In genomic region chr18:9103488-9103887, GRCh38 we compare ENCODE assay signal across 8 cellular contexts. TPM values are rescaled to one million over a fixed set of nuclear protein-coding genes. Genes with fewer than 3 reads are reported as not detected.
DNase-seq lines count a peak whose midpoint lies in the region; ATAC-seq, FAIRE-seq and TF ChIP-seq lines count a peak whose summit lies in the region.

No MANE protein-coding gene starts in this region.

- peak overlapping the region; percentile 91 for H3K4me2 ChIP-seq in PC-3 (ENCODE audit: low read length)
- peak overlapping the region; percentile 81 to 83 for H3K4me2 ChIP-seq in H1 (ENCODE audit: insufficient read depth in 1 of 2, low read depth in 2 of 2, low read length in 2 of 2)

- H3K79me2 ChIP-seq in PC-3 (ENCODE audit: low read length) (peaks cover 60% of the 10 kb centered on the region), H1 (ENCODE audit: control insufficient read depth in 1 of 2, insufficient read depth in 2 of 2, low read length in 2 of 2) (peaks cover 33 to 57% of the 10 kb centered on the region in 2 experiments)

- H3K23ac ChIP-seq in H1 (ENCODE audit: insufficient read length) = no peak overlapping the region

- no peak overlapping the region for H2BK120ac ChIP-seq in H1 (replicated peaks; ENCODE audit: low read depth, low read length)

- no peaks in the 10 kb centered on the region for H3K9me2 ChIP-seq in PC-3 (replicated peaks; ENCODE audit: low read length)

- ATAC-seq in PC-3 = peak; percentile 9; the same call in 1 of the 2 replicates

- H4K8ac ChIP-seq in H1 (ENCODE audit: extremely low read depth, insufficient read depth, low read length) = no peak overlapping the region

- peaks cover 45% of the 10 kb centered on the region for H4K20me1 ChIP-seq in PC-3 (ENCODE audit: low read length)
- H4K20me1 ChIP-seq in H1 (replicated peaks in 1 of 2; ENCODE audit: control insufficient read depth in 1 of 2, insufficient read depth in 2 of 2, low read length in 2 of 2) = peaks cover 3% of the 10 kb centered on the region in 2 experiments

- no peak overlapping the region for H2AK5ac ChIP-seq in H1 (ENCODE audit: low read depth, low read length)

- peak overlapping the region; percentile 97 for H3K27ac Mint-ChIP-seq in nephron progenitor cell

- H3K4me1 ChIP-seq in PC-3 (ENCODE audit: insufficient read depth, low read length) (peaks cover 61% of the 10 kb centered on the region), H1 (replicated peaks in 1 of 4; ENCODE audit: control insufficient read depth in 3 of 4, insufficient read depth in 4 of 4, low read length in 3 of 4) (peaks cover 0 to 21% (median 6%) of the 10 kb centered on the region in 4 experiments; a peak in 3 of 7 replicates)

- POLR2A ChIA-PET in PC-3 (lab: Charles Lee; ENCODE audit: unreplicated experiment) = interaction anchor here (0.7 to 1.2 kb wide), 2 partner anchors 14 to 34 kb away, joined by 5 to 18 read pairs; no protein-coding TSS in a partner anchor
- POLR2A ChIA-PET in H1 (lab: Charles Lee; ENCODE audit: partially characterized antibody) = interaction anchor here (0.9 to 5.7 kb wide), 9 partner anchors 13 to 462 kb away, joined by 3 to 61 read pairs (median 4); partner anchors contain the start of gene ANKRD12

- TF ChIP-seq POLR2A in H1 (IDR thresholded peaks at IDR 0.05; ENCODE audit: control extremely low read depth in 1 of 2, low read depth in 2 of 2, low read length in 2 of 2) = no peak

- H3K36me3 ChIP-seq in PC-3 (ENCODE audit: low read depth, low read length) = peaks cover 10% of the 10 kb centered on the region; the same call in 1 of the 2 replicates
- H3K36me3 ChIP-seq in H1 (ENCODE audit: control insufficient read depth in 2 of 4, insufficient read depth in 4 of 4, low read length in 3 of 4) = peaks cover 0 to 5% (median 0%) of the 10 kb centered on the region in 4 experiments; a peak in 1 of 8 replicates

- peak; percentile 43 for DNase-seq in NCI-H510A treated with DMSO at 0.1 percent for 48 hours (lab: John Stamatoyannopoulos, UW)
- DNase-seq in NCI-H510A (lab: John Stamatoyannopoulos, UW) = no peak
- peak; percentile 50 for DNase-seq in PC-3
- no peak for DNase-seq in H1 (ENCODE audit: low read depth in 1 of 2, low spot score in 2 of 2)
- DNase-seq in nephron progenitor cell = no peak
- no peak for DNase-seq in stimulated activated CD4-positive, alpha-beta T cell treated with anti-CD3 and anti-CD28 coated beads, Interleukin-12 subunit alpha, Interleukin-12 subunit beta, amount 100 ng/mL, for 4 hours
- no peak for DNase-seq in cerebellar nuclear complex (lab: John Stamatoyannopoulos, UW)
- DNase-seq in dedifferentiated amniotic fluid mesenchymal stem cell (ENCODE audit: extremely low spot score) = no peak

- H2AFZ ChIP-seq in PC-3 (ENCODE audit: low read length) (no peak overlapping the region), H1 (ENCODE audit: low read length) (no peak overlapping the region)

- H3K14ac ChIP-seq in H1 (ENCODE audit: insufficient read length) = no peak overlapping the region

- H3K27me3 Mint-ChIP-seq in nephron progenitor cell (ENCODE audit: low read depth, poor library complexity) = peaks cover 10% of the 10 kb centered on the region

- no TSS peak for BruUV-seq in PC-3 (replicated peaks; lab: Mats Ljungman, UMichigan)

- peaks cover 68% of the 10 kb centered on the region for H3K4me1 Mint-ChIP-seq in nephron progenitor cell

- no peak overlapping the region for H2BK5ac ChIP-seq in H1 (ENCODE audit: low read depth, low read length)

- no peak overlapping the region for H4K91ac ChIP-seq in H1 (replicated peaks; ENCODE audit: insufficient read length, low read length)

- H3K27ac ChIP-seq in PC-3 (ENCODE audit: low read length) (peak overlapping the region; percentile 80), H1 (ENCODE audit: low read depth, low read length) (no peak overlapping the region; the same call in 1 of the 2 replicates)

- H3K27me3 ChIP-seq in PC-3 (ENCODE audit: low read length) (no peaks in the 10 kb centered on the region), H1 (replicated peaks in 1 of 4; ENCODE audit: control insufficient read depth in 3 of 4, extremely low read depth in 1 of 4, insufficient read depth in 3 of 4, low read length in 3 of 4) (peaks cover 0 to 2% (median 0%) of the 10 kb centered on the region in 4 experiments; a peak in 1 of 7 replicates)

- peak overlapping the region; percentile 92 for H3K4me3 Mint-ChIP-seq in nephron progenitor cell

- H3K4me3 ChIP-seq in PC-3 (ENCODE audit: low read length) = peak overlapping the region; percentile 73
- H3K4me3 ChIP-seq in H1 (ENCODE audit: extremely low read depth in 1 of 4, insufficient read depth in 2 of 4, low read depth in 3 of 4, low read length in 4 of 4) = peak overlapping the region; percentile 77 to 92 (median 86)

- CTCF ChIA-PET in PC-3 (lab: Charles Lee) = interaction anchor here (0.6 to 2.1 kb wide), 7 partner anchors 30 to 231 kb away, joined by 3 to 11 read pairs (median 4); partner anchors contain the start of gene TWSG1
- CTCF ChIA-PET in H1 (lab: Charles Lee; ENCODE audit: partially characterized antibody) = no interaction called here

- intact Hi-C loops in PC-3 (cut with micrococcal nuclease) = loop anchor here (1.0 kb wide), 2 partner anchors 30 to 411 kb away; no protein-coding TSS in a partner anchor

- H2BK15ac ChIP-seq in H1 (ENCODE audit: low read length) = no peak overlapping the region

- no peak overlapping the region for H3K18ac ChIP-seq in H1 (ENCODE audit: extremely low read depth, low read length)

- no peak overlapping the region for H2BK12ac ChIP-seq in H1 (ENCODE audit: low read depth, low read length)

- H3K9ac ChIP-seq in PC-3 (ENCODE audit: low read length) (peak overlapping the region; percentile 97), H1 (replicated peaks in 1 of 4; ENCODE audit: extremely low read depth in 1 of 4, low read depth in 3 of 4, low read length in 3 of 4) (peak overlapping the region; percentile 84 to 94 (median 91); a peak in 6 of 7 replicates)

- H3K23me2 ChIP-seq in H1 (ENCODE audit: low read depth, low read length) = peaks cover 9% of the 10 kb centered on the region

- H3K9me3 Mint-ChIP-seq in nephron progenitor cell = no peaks in the 10 kb centered on the region

- H3K56ac ChIP-seq in H1 (replicated peaks; ENCODE audit: insufficient read length, low read depth, low read length) = no peak overlapping the region

- TF ChIP-seq EP300 in H1 (IDR thresholded peaks at IDR 0.05; ENCODE audit: borderline replicate concordance in 1 of 2, low read depth in 2 of 2, low read length in 2 of 2) = no peak

- H3K36me3 Mint-ChIP-seq in nephron progenitor cell (ENCODE audit: low read depth) = peaks cover 7% of the 10 kb centered on the region

- no peak overlapping the region for H2BK20ac ChIP-seq in H1 (ENCODE audit: low read length)

- no peak overlapping the region for H3K4ac ChIP-seq in H1 (replicated peaks; ENCODE audit: insufficient read length, low read depth, low read length)

- FAIRE-seq in H1 (lab: Jason Lieb, UNC) = no peak

- no peaks in the 10 kb centered on the region for H3F3A ChIP-seq in PC-3 (ENCODE audit: low read length, unreplicated experiment)

- no peaks in the 10 kb centered on the region for H3K9me3 ChIP-seq in PC-3 (ENCODE audit: low read length)
- no peaks in the 10 kb centered on the region for H3K9me3 ChIP-seq in H1 (ENCODE audit: insufficient read depth in 2 of 2, low read depth in 1 of 2, low read length in 1 of 2)

- H4K5ac ChIP-seq in H1 (ENCODE audit: insufficient read length, low read depth, low read length) = no peak overlapping the region

- TF ChIP-seq CTCF in PC-3 (conservative IDR thresholded peaks at IDR 0.05; ENCODE audit: low read depth, low read length) (peak; percentile 49; the same call in 1 of the 2 replicates), H1 (IDR thresholded peaks at IDR 0.05; ENCODE audit: control extremely low read depth in 1 of 3, insufficient read depth in 1 of 3, low read depth in 1 of 3, low read length in 3 of 3) (no peak), nephron progenitor cell (IDR thresholded peaks at IDR 0.05) (no peak)

- 23% methylated on average over 3 of the region's 3 CpGs; no CpG with 5 or more reads in 1 of the 2 experiments for WGBS in H1 (ENCODE audit: extremely low coverage in 1 of 2, insufficient coverage in 1 of 2, insufficient read length in 1 of 2, insufficient replicate concordance in 2 of 2, low coverage in 1 of 2, low lambda C conversion rate in 2 of 2, missing lambda C conversion rate in 1 of 2), 2 experiments

- no peak for TF ChIP-seq RAD21 in H1 (IDR thresholded peaks at IDR 0.05 in 1 of 2, conservative IDR thresholded peaks at IDR 0.05 in 1 of 2; ENCODE audit: low read depth in 2 of 2, low read length in 2 of 2)

- H3K79me1 ChIP-seq in H1 (ENCODE audit: low read depth, low read length) = no peaks in the 10 kb centered on the region

TF ChIP-seq in H1, 55 proteins besides CTCF, POLR2A, EP300 and RAD21 (continues in another document):
- TF ChIP-seq BACH1 (IDR thresholded peaks at IDR 0.05; ENCODE audit: low read length) (no peak), JUND (IDR thresholded peaks at IDR 0.05; ENCODE audit: low read length) (no peak), BRCA1 (IDR thresholded peaks at IDR 0.05; ENCODE audit: low read depth, low read length) (no peak), SUZ12 (IDR thresholded peaks at IDR 0.05; ENCODE audit: low read length) (no peak), EZH2 (IDR thresholded peaks at IDR 0.05; ENCODE audit: low read depth, low read length, severe bottlenecking) (no peak), CBX8 (IDR thresholded peaks at IDR 0.05; ENCODE audit: borderline replicate concordance, low read depth, low read length) (no peak), SP2 (IDR thresholded peaks at IDR 0.05; ENCODE audit: low read length) (no peak)

RNA-seq across cellular contexts. Expression of gene NDUFV2, which starts 1.0 kb away (rescaled TPM):
- 188 and 272 TPM in 2 replicates for total RNA-seq in PC-3 (2014; rRNA removed)
- 191 and 196 TPM in 2 replicates for total RNA-seq in H1 (2021; fragmentation: NEBNext Ultra II Directional; extraction: Animal tissue kit (Norgen Biotek cat#: 25700))
- 52.2 and 90.8 TPM in 2 replicates for polyA plus RNA-seq in H1 (2011; rRNA removed)
- polyA plus RNA-seq in H1 (2011; cell fraction: cytosol; rRNA removed) = 107 TPM
- polyA plus RNA-seq in H1 (2011; cell fraction: nucleus; rRNA removed) = 44.6 TPM
- 137 to 244 TPM (median 153 TPM) in 4 replicates for polyA plus RNA-seq in H1 (2012, experiment 1 of 2)
- 64.0 TPM for polyA plus RNA-seq in H1 (2012, experiment 2 of 2)
- 221 TPM for polyA plus RNA-seq in H1 (2013, experiment 1 of 2)
- 225 TPM for polyA plus RNA-seq in H1 (2013, experiment 2 of 2)
- polyA minus RNA-seq in H1 (2011; rRNA and poly(A)+ RNA removed) = 51.1 and 59.6 TPM in 2 replicates
- 30.6 TPM for polyA minus RNA-seq in H1 (2011; cell fraction: cytosol; rRNA and poly(A)+ RNA removed)
- polyA minus RNA-seq in H1 (2011; cell fraction: nucleus; rRNA and poly(A)+ RNA removed) = 114 TPM

RNA-seq across cellular contexts. Expression of gene ANKRD12, which starts 33.1 kb away (rescaled TPM):
- total RNA-seq in PC-3 (2014; rRNA removed) = 14.5 and 19.1 TPM in 2 replicates
- 37.9 and 40.9 TPM in 2 replicates for total RNA-seq in H1 (2021; fragmentation: NEBNext Ultra II Directional; extraction: Animal tissue kit (Norgen Biotek cat#: 25700))
- 1.4 and 2.6 TPM in 2 replicates for polyA plus RNA-seq in H1 (2011; rRNA removed)
- 3.1 TPM for polyA plus RNA-seq in H1 (2011; cell fraction: cytosol; rRNA removed)
- polyA plus RNA-seq in H1 (2011; cell fraction: nucleus; rRNA removed) = 9.2 TPM
- polyA plus RNA-seq in H1 (2012, experiment 1 of 2) = 18.2 to 38.9 TPM (median 21.3 TPM) in 4 replicates
- polyA plus RNA-seq in H1 (2012, experiment 2 of 2) = 0.63 TPM
- polyA plus RNA-seq in H1 (2013, experiment 1 of 2) = 94.4 TPM
- 76.3 TPM for polyA plus RNA-seq in H1 (2013, experiment 2 of 2)
- 24.3 and 43.6 TPM in 2 replicates for polyA minus RNA-seq in H1 (2011; rRNA and poly(A)+ RNA removed)
- 33.2 TPM for polyA minus RNA-seq in H1 (2011; cell fraction: cytosol; rRNA and poly(A)+ RNA removed)
- polyA minus RNA-seq in H1 (2011; cell fraction: nucleus; rRNA and poly(A)+ RNA removed) = 97.3 TPM

Comparison
In these comparisons a context has a peak if more than half of its experiments do, and no peak if none do; other contexts are left out.
1. DNase-seq: peak in NCI-H510A treated with DMSO at 0.1 percent for 48 hours (single experiment) and PC-3 (single experiment); none in NCI-H510A (single experiment), H1 (0 of 2), nephron progenitor cell (single experiment), stimulated activated CD4-positive, alpha-beta T cell treated with anti-CD3 and anti-CD28 coated beads, Interleukin-12 subunit alpha, Interleukin-12 subunit beta, amount 100 ng/mL, for 4 hours (single experiment), cerebellar nuclear complex (0 of 2) and dedifferentiated amniotic fluid mesenchymal stem cell (single experiment).